2 cellular contexts compared by ENCODE assay signal in genomic region chr10:70374775-70375614, GRCh38.
TF ChIP-seq lines count a peak whose summit lies in the region.

No MANE protein-coding gene starts in this region.

TF ChIP-seq in IMR-90, 13 proteins besides CTCF, POLR2A, EP300 and RAD21:
- TF ChIP-seq RCOR1 (IDR thresholded peaks at IDR 0.05; ENCODE audit: insufficient replicate concordance, low read length) (peak; percentile 36), MAZ (IDR thresholded peaks at IDR 0.05; ENCODE audit: borderline replicate concordance, low read depth, low read length) (no peak), MXI1 (IDR thresholded peaks at IDR 0.05; ENCODE audit: borderline replicate concordance, low read depth, low read length) (no peak), CEBPB (IDR thresholded peaks at IDR 0.05; ENCODE audit: low read depth, low read length) (peak; percentile 35; the same call in 1 of the 2 replicates)
- TF ChIP-seq, protein P1, sequence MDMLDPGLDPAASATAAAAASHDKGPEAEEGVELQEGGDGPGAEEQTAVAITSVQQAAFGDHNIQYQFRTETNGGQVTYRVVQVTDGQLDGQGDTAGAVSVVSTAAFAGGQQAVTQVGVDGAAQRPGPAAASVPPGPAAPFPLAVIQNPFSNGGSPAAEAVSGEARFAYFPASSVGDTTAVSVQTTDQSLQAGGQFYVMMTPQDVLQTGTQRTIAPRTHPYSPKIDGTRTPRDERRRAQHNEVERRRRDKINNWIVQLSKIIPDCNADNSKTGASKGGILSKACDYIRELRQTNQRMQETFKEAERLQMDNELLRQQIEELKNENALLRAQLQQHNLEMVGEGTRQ (IDR thresholded peaks at IDR 0.05; ENCODE audit: low read depth, low read length): peak; percentile 25; the same call in 1 of the 2 replicates

TF ChIP-seq in WTC11, 78 proteins besides CTCF, POLR2A, EP300 and RAD21:
- TF ChIP-seq ZNF121 (CRISPR knock-in tag; IDR thresholded peaks at IDR 0.05): no peak
- no peak for TF ChIP-seq ZNF423 (CRISPR knock-in tag; IDR thresholded peaks at IDR 0.05)
- TF ChIP-seq, protein P2, sequence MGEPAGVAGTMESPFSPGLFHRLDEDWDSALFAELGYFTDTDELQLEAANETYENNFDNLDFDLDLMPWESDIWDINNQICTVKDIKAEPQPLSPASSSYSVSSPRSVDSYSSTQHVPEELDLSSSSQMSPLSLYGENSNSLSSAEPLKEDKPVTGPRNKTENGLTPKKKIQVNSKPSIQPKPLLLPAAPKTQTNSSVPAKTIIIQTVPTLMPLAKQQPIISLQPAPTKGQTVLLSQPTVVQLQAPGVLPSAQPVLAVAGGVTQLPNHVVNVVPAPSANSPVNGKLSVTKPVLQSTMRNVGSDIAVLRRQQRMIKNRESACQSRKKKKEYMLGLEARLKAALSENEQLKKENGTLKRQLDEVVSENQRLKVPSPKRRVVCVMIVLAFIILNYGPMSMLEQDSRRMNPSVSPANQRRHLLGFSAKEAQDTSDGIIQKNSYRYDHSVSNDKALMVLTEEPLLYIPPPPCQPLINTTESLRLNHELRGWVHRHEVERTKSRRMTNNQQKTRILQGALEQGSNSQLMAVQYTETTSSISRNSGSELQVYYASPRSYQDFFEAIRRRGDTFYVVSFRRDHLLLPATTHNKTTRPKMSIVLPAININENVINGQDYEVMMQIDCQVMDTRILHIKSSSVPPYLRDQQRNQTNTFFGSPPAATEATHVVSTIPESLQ (CRISPR knock-in tag; IDR thresholded peaks at IDR 0.05): no peak
- no peak for TF ChIP-seq GTF2I (CRISPR knock-in tag; conservative IDR thresholded peaks at IDR 0.05)
- no peak for TF ChIP-seq NR3C1 (CRISPR knock-in tag; conservative IDR thresholded peaks at IDR 0.05; ENCODE audit: low read depth)
- no peak for TF ChIP-seq MLX (CRISPR knock-in tag; IDR thresholded peaks at IDR 0.05)
- TF ChIP-seq TEAD1 (CRISPR knock-in tag; IDR thresholded peaks at IDR 0.05): no peak
- no peak for TF ChIP-seq PREB (CRISPR knock-in tag; IDR thresholded peaks at IDR 0.05; ENCODE audit: borderline replicate concordance)
